19 cellular contexts compared by ENCODE assay signal in genomic region chr19:49271080-49271753, GRCh38. TPM values are rescaled to one million over a fixed set of nuclear protein-coding genes. Genes with fewer than 3 reads are reported as not detected.
DNase-seq lines count a peak whose midpoint lies in the region; ATAC-seq and TF ChIP-seq lines count a peak whose summit lies in the region.
"Had no signal": no experiment of that assay in that cellular context is flagged by ENCODE, and none has a peak within 500 bp of the region (broad histone marks: within the 10 kb centered on the region; RNA-seq: fewer than 3 reads in every experiment).

No MANE protein-coding gene starts in this region.

- ATAC-seq in SK-N-SH treated with all-trans-retinoic acid at 6 μM for 48 hours (no peak), esophagus mucosa (peak; percentile 56), heart right ventricle (no peak)

- H3K9ac ChIP-seq in SK-N-SH = no peak overlapping the region

- H3K9me2 ChIP-seq in SK-N-SH = no peaks in the 10 kb centered on the region

- H3K79me2 ChIP-seq in SK-N-SH (ENCODE audit: insufficient read depth) = no peaks in the 10 kb centered on the region

- 8% methylated on average over 3 of the region's 4 CpGs for WGBS in SK-N-SH (ENCODE audit: low lambda C conversion rate)
- WGBS in heart right ventricle, 2 donors = 67 to 71% methylated on average over 4 of the region's 4 CpGs

- no peak for DNase-seq in SK-N-SH
- DNase-seq in astrocyte of the spinal cord (ENCODE audit: low read depth, low spot score) = peak; percentile 1
- DNase-seq in iPS-NIHi7 (ENCODE audit: extremely low spot score) = no peak
- DNase-seq in DMS153 treated with DMSO at 0.1 percent for 48 hours (lab: John Stamatoyannopoulos, UW; ENCODE audit: unreplicated experiment) = no peak
- DNase-seq in heart right ventricle = no peak
- no peak for DNase-seq in activated CD4-positive, alpha-beta T cell treated with anti-CD3 and anti-CD28 coated beads, Interleukin-2, amount 50 U/mL, for 48 hours
- DNase-seq: DND-41, GOT3, KBM-7, NCI-H1417 treated with DMSO at 0.1 percent for 48 hours, NCI-H187 treated with DMSO at 0.1 percent for 48 hours, NCI-H2227 treated with DMSO at 0.1 percent for 48 hours, NCI-H510A treated with DMSO at 0.1 percent for 48 hours, NCI-H82, SIG-M5 had no signal

- peak overlapping the region; percentile 60; the same call in 1 of the 2 replicates for H2AFZ ChIP-seq in SK-N-SH (ENCODE audit: low read depth)

- TF ChIP-seq RAD21 in SK-N-SH (IDR thresholded peaks at IDR 0.05; ENCODE audit: low read length) = no peak

- no peaks in the 10 kb centered on the region for H3K4me1 ChIP-seq in SK-N-SH (ENCODE audit: control insufficient read depth in 1 of 2, insufficient read depth in 2 of 2, low read depth in 1 of 2, low read length in 1 of 2)
- H3K4me1 ChIP-seq in heart right ventricle = no peaks in the 10 kb centered on the region

- in situ Hi-C loops in astrocyte of the spinal cord (cut with HindIII; ENCODE audit: low sequenced_read_pairs) = no loop called here

- no peak for TF ChIP-seq EP300 in SK-N-SH (IDR thresholded peaks at IDR 0.05; ENCODE audit: borderline replicate concordance in 1 of 2, low read depth in 1 of 2, low read length in 1 of 2)

- CTCF ChIA-PET in SK-N-SH (lab: Yijun Ruan, JAX) = no interaction called here

- intact Hi-C loops in heart right ventricle (cut with DNase I) = no loop called here

- no peaks in the 10 kb centered on the region for H4K20me1 ChIP-seq in SK-N-SH (ENCODE audit: insufficient read depth)

- H3K27me3 ChIP-seq in SK-N-SH (ENCODE audit: insufficient read depth) (peaks cover 17% of the 10 kb centered on the region; the same call in 1 of the 2 replicates), heart right ventricle (peaks cover 0 to 13% (median 0%) of the 10 kb centered on the region in 7 donors)

- no peaks in the 10 kb centered on the region for H3K36me3 ChIP-seq in SK-N-SH (replicated peaks in 1 of 2; ENCODE audit: control insufficient read depth in 1 of 2, insufficient read depth in 2 of 2, low read length in 1 of 2)
- H3K36me3 ChIP-seq in heart right ventricle = no peaks in the 10 kb centered on the region

- peaks cover 8% of the 10 kb centered on the region for H3F3A ChIP-seq in SK-N-SH (replicated peaks; ENCODE audit: insufficient read depth)

- H3K27ac ChIP-seq in SK-N-SH (ENCODE audit: low read depth in 2 of 2, low read length in 1 of 2) (no peak overlapping the region), heart right ventricle (no peak overlapping the region)
- H3K27ac ChIP-seq: 22Rv1 had no signal

- no peak for TF ChIP-seq CTCF in SK-N-SH (IDR thresholded peaks at IDR 0.05)
- no peak for TF ChIP-seq CTCF in astrocyte of the spinal cord (IDR thresholded peaks at IDR 0.05; ENCODE audit: low read depth, low read length)
- TF ChIP-seq CTCF in heart right ventricle (IDR thresholded peaks at IDR 0.05) = no peak

- H3K4me3 ChIP-seq in SK-N-SH (ENCODE audit: low read depth in 2 of 2, low read length in 1 of 2) (no peak overlapping the region), astrocyte of the spinal cord (ENCODE audit: low read depth, low read length) (no peak overlapping the region), heart right ventricle (no peak overlapping the region)

- no peaks in the 10 kb centered on the region for H3K9me3 ChIP-seq in SK-N-SH
- peaks cover 0 to 44% (median 7%) of the 10 kb centered on the region in 11 donors for H3K9me3 ChIP-seq in heart right ventricle

- POLR2A ChIA-PET in SK-N-SH (lab: Yijun Ruan, JAX) = no interaction called here

- no peak overlapping the region for H3K4me2 ChIP-seq in SK-N-SH

TF ChIP-seq in SK-N-SH, 30 proteins besides CTCF, POLR2A, EP300 and RAD21:
- no peak for TF ChIP-seq GABPA (IDR thresholded peaks at IDR 0.05; ENCODE audit: low read depth)
- no peak for TF ChIP-seq NRF1 (IDR thresholded peaks at IDR 0.05; ENCODE audit: low read depth, low read length)
TF ChIP-seq in SK-N-SH: peak in this region for 0.

TF ChIP-seq in SK-N-SH treated with all-trans-retinoic acid at 6 μM for 48 hours, 23 proteins besides CTCF, POLR2A, EP300 and RAD21:
- no peak for TF ChIP-seq SNAI2 (CRISPR knock-in tag; IDR thresholded peaks at IDR 0.05)
- TF ChIP-seq ZC3H10 (CRISPR knock-in tag; IDR thresholded peaks at IDR 0.05) = no peak
- TF ChIP-seq, protein P1, sequence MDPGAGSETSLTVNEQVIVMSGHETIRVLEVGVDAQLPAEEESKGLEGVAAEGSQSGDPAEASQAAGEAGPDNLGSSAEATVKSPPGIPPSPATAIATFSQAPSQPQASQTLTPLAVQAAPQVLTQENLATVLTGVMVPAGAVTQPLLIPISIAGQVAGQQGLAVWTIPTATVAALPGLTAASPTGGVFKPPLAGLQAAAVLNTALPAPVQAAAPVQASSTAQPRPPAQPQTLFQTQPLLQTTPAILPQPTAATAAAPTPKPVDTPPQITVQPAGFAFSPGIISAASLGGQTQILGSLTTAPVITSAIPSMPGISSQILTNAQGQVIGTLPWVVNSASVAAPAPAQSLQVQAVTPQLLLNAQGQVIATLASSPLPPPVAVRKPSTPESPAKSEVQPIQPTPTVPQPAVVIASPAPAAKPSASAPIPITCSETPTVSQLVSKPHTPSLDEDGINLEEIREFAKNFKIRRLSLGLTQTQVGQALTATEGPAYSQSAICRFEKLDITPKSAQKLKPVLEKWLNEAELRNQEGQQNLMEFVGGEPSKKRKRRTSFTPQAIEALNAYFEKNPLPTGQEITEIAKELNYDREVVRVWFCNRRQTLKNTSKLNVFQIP (CRISPR knock-in tag; IDR thresholded peaks at IDR 0.05; ENCODE audit: borderline replicate concordance, low read depth) = no peak
- no peak for TF ChIP-seq ZNF565 (CRISPR knock-in tag; conservative IDR thresholded peaks at IDR 0.05; ENCODE audit: low read depth)
- TF ChIP-seq CSRNP3 (CRISPR knock-in tag; IDR thresholded peaks at IDR 0.05) = no peak
- no peak for TF ChIP-seq BACH2 (CRISPR knock-in tag; IDR thresholded peaks at IDR 0.05; ENCODE audit: borderline replicate concordance)
- TF ChIP-seq ISL1 (CRISPR knock-in tag; IDR thresholded peaks at IDR 0.05) = no peak
- TF ChIP-seq, protein P2, sequence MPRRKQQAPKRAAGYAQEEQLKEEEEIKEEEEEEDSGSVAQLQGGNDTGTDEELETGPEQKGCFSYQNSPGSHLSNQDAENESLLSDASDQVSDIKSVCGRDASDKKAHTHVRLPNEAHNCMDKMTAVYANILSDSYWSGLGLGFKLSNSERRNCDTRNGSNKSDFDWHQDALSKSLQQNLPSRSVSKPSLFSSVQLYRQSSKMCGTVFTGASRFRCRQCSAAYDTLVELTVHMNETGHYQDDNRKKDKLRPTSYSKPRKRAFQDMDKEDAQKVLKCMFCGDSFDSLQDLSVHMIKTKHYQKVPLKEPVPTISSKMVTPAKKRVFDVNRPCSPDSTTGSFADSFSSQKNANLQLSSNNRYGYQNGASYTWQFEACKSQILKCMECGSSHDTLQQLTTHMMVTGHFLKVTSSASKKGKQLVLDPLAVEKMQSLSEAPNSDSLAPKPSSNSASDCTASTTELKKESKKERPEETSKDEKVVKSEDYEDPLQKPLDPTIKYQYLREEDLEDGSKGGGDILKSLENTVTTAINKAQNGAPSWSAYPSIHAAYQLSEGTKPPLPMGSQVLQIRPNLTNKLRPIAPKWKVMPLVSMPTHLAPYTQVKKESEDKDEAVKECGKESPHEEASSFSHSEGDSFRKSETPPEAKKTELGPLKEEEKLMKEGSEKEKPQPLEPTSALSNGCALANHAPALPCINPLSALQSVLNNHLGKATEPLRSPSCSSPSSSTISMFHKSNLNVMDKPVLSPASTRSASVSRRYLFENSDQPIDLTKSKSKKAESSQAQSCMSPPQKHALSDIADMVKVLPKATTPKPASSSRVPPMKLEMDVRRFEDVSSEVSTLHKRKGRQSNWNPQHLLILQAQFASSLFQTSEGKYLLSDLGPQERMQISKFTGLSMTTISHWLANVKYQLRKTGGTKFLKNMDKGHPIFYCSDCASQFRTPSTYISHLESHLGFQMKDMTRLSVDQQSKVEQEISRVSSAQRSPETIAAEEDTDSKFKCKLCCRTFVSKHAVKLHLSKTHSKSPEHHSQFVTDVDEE (CRISPR knock-in tag; IDR thresholded peaks at IDR 0.05) = no peak
- no peak for TF ChIP-seq GLIS3 (CRISPR knock-in tag; IDR thresholded peaks at IDR 0.05)
- no peak for TF ChIP-seq ZNF8 (CRISPR knock-in tag; IDR thresholded peaks at IDR 0.05)
- TF ChIP-seq PPARA (CRISPR knock-in tag; IDR thresholded peaks at IDR 0.05; ENCODE audit: borderline replicate concordance) = no peak
- TF ChIP-seq ARNTL (CRISPR knock-in tag; IDR thresholded peaks at IDR 0.05; ENCODE audit: borderline replicate concordance, low read depth) = no peak
- TF ChIP-seq ZFP3 (CRISPR knock-in tag; IDR thresholded peaks at IDR 0.05) = no peak
- no peak for TF ChIP-seq TOX (CRISPR knock-in tag; IDR thresholded peaks at IDR 0.05; ENCODE audit: borderline replicate concordance)
- no peak for TF ChIP-seq ZFP30 (CRISPR knock-in tag; IDR thresholded peaks at IDR 0.05)

RNA-seq across cellular contexts. Expression of gene SLC6A16, which starts 53.8 kb away (rescaled TPM):
- polyA plus RNA-seq in SK-N-SH (2012; rRNA removed) (0.33 and 0.80 TPM in 2 replicates), heart right ventricle (1 to 10 TPM in 1 of 2 donors, under 1 TPM in 1; 0.13 to 3.1 TPM)
- 0.20 and 0.41 TPM in 2 replicates for polyA plus RNA-seq in SK-N-SH (2012; cell fraction: cytosol; rRNA removed)
- polyA plus RNA-seq in SK-N-SH (2012; cell fraction: nucleus; rRNA removed) = 2.7 and 6.3 TPM in 2 replicates
- total RNA-seq in esophagus mucosa (0.48 TPM), heart right ventricle (1 to 10 TPM in 2 of 10 donors, under 1 TPM in 8; 0.25 to 1.0 (median 0.77) TPM)
- total RNA-seq: G401 had no signal
